ENCODE assay signal across 8 cellular contexts in the genomic region with DNA sequence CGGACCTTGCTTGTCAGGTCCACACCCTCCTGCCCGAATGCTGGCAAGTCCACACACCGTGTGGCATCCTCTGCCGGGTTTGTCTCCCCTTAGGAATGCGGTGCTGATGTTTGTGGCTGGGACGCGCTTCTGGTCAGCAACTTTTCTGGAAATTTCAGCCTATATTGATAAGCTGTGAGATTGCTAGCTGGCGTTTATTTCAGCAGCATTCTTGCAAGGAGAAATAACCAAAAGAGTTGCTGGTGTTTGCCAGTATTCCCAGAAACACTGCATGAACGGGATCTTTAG. TPM values are rescaled to one million over a fixed set of nuclear protein-coding genes. Genes with fewer than 3 reads are reported as not detected.
DNase-seq lines count a peak whose midpoint lies in the region; ATAC-seq and TF ChIP-seq lines count a peak whose summit lies in the region.

No MANE protein-coding gene starts in this region.

- ATAC-seq in Panc1: no peak
- no peak for ATAC-seq in HG02973 (IDR thresholded peaks at IDR 0.05; ENCODE audit: unreplicated experiment)

- CTCF ChIA-PET in Panc1 (lab: Charles Lee): no interaction called here

- no peaks in the 10 kb centered on the region for H3K27me3 Mint-ChIP-seq in T-helper 2 cell treated with Interferon-gamma antibody and Interleukin-4, amounts not matched to agents 5 μg/mL and 100 μg/mL, for 36 hours (ENCODE audit: low read depth)

- peak overlapping the region; percentile 91 for H3K9ac ChIP-seq in mucosa of stomach (ENCODE audit: low read length)

- TF ChIP-seq CTCF in Panc1 (IDR thresholded peaks at IDR 0.05): no peak

- H3K36me3 ChIP-seq in Panc1 (ENCODE audit: control insufficient read depth, insufficient read depth, low read length) (peaks cover 11% of the 10 kb centered on the region; the same call in 1 of the 2 replicates), ectodermal cell (ENCODE audit: control insufficient read depth, insufficient read depth, low read length) (no peaks in the 10 kb centered on the region), mucosa of stomach (ENCODE audit: control insufficient read depth, insufficient read depth, low read length) (no peaks in the 10 kb centered on the region)

- intact Hi-C loops in Panc1 (cut with micrococcal nuclease; ENCODE audit: unreplicated experiment): no loop called here

- peak overlapping the region; percentile 55 for H3K27ac Mint-ChIP-seq in T-helper 2 cell treated with Interferon-gamma antibody and Interleukin-4, amounts not matched to agents 5 μg/mL and 100 μg/mL, for 36 hours

- H3K36me3 Mint-ChIP-seq in T-helper 2 cell treated with Interferon-gamma antibody and Interleukin-4, amounts not matched to agents 5 μg/mL and 100 μg/mL, for 36 hours (ENCODE audit: low read depth): peaks cover 17% of the 10 kb centered on the region

- H3K9me3 ChIP-seq in Panc1 (ENCODE audit: control insufficient read depth, insufficient read depth, low read depth, low read length) (no peaks in the 10 kb centered on the region), ectodermal cell (ENCODE audit: control insufficient read depth, low read length) (no peaks in the 10 kb centered on the region), mucosa of stomach (ENCODE audit: control insufficient read depth, low read length) (no peaks in the 10 kb centered on the region)

- peaks cover 32% of the 10 kb centered on the region for H3K4me1 Mint-ChIP-seq in T-helper 2 cell treated with Interferon-gamma antibody and Interleukin-4, amounts not matched to agents 5 μg/mL and 100 μg/mL, for 36 hours (ENCODE audit: low read depth)

- H3K27ac ChIP-seq in Panc1 (ENCODE audit: low read length) (peak overlapping the region; percentile 93), ectodermal cell (ENCODE audit: insufficient read depth, low read depth, low read length, poor library complexity, severe bottlenecking) (peak overlapping the region; percentile 28)

- no peak for DNase-seq in T-helper 2 cell treated with Interferon-gamma antibody and Interleukin-4, amounts not matched to agents 5 μg/mL and 100 μg/mL, for 36 hours (ENCODE audit: low spot score)
- DNase-seq in T-helper 2 cell (no peak), Panc1 (ENCODE audit: low read depth, low spot score) (no peak), ecto neural progenitor cell (ENCODE audit: low spot score) (no peak)
- no peak for DNase-seq in stimulated activated CD8-positive, alpha-beta memory T cell treated with anti-CD3 and anti-CD28 coated beads, Interleukin-4, amount 100 ng/mL, for 48 hours

- H3K27me3 ChIP-seq in Panc1 (ENCODE audit: control insufficient read depth, insufficient read depth, low read length) (no peaks in the 10 kb centered on the region), ectodermal cell (ENCODE audit: control insufficient read depth, insufficient read depth, low read length, poor library complexity, severe bottlenecking) (no peaks in the 10 kb centered on the region), mucosa of stomach (ENCODE audit: control insufficient read depth, insufficient read depth, low read length) (no peaks in the 10 kb centered on the region)

- peak overlapping the region; percentile 82 to 84 for H3K4me3 ChIP-seq in Panc1 (ENCODE audit: low read depth in 2 of 2, low read length in 2 of 2)
- H3K4me3 ChIP-seq in ectodermal cell (ENCODE audit: insufficient read depth, low read depth, low read length): peak overlapping the region; percentile 81
- H3K4me3 ChIP-seq in mucosa of stomach (ENCODE audit: low read length): peak overlapping the region; percentile 48

- peak overlapping the region; percentile 95 for H3K4me3 Mint-ChIP-seq in T-helper 2 cell treated with Interferon-gamma antibody and Interleukin-4, amounts not matched to agents 5 μg/mL and 100 μg/mL, for 36 hours

- POLR2A ChIA-PET in Panc1 (lab: Charles Lee): no interaction called here

- H3K4me1 ChIP-seq in Panc1 (ENCODE audit: control insufficient read depth, insufficient read depth, low read length): peaks cover 15% of the 10 kb centered on the region; the same call in 1 of the 2 replicates
- peaks cover 20% of the 10 kb centered on the region for H3K4me1 ChIP-seq in ectodermal cell (ENCODE audit: control insufficient read depth, insufficient read depth, low read length)
- peaks cover 16% of the 10 kb centered on the region for H3K4me1 ChIP-seq in mucosa of stomach (ENCODE audit: control insufficient read depth, insufficient read depth, low read length)

- in situ Hi-C loops in Panc1 (cut with HindIII; ENCODE audit: low pct_unique_long_range_greater_than_20kb, low sequenced_read_pairs): no loop called here

- WGBS in ectodermal cell, 2 experiments: 0 to 1% methylated on average over 9 of the region's 9 CpGs

- no TSS peak for BruUV-seq in Panc1 (replicated peaks; lab: Mats Ljungman, UMichigan)

- H3K9me3 Mint-ChIP-seq in T-helper 2 cell treated with Interferon-gamma antibody and Interleukin-4, amounts not matched to agents 5 μg/mL and 100 μg/mL, for 36 hours: no peaks in the 10 kb centered on the region

RNA-seq across cellular contexts. Expression of gene CEPT1, which starts 0.6 kb away (rescaled TPM):
- total RNA-seq in Panc1 (2021; ENCODE audit: unreplicated experiment): 21.9 TPM
- polyA plus RNA-seq in Panc1 (2012; ENCODE audit: insufficient read length): 8.4 TPM
- 29.9 TPM for polyA plus RNA-seq in ectodermal cell (2013, experiment 1 of 4)
- 33.1 TPM for polyA plus RNA-seq in ectodermal cell (2013, experiment 2 of 4)
- 27.2 TPM for polyA plus RNA-seq in ectodermal cell (2013, experiment 3 of 4)
- polyA plus RNA-seq in ectodermal cell (2013, experiment 4 of 4): 26.5 TPM

RNA-seq across cellular contexts. Expression of gene DRAM2, which starts 0.7 kb away (rescaled TPM):
- 15.7 TPM for total RNA-seq in Panc1 (2021; ENCODE audit: unreplicated experiment)
- polyA plus RNA-seq in Panc1 (2012; ENCODE audit: insufficient read length): 14.0 TPM
- 43.3 TPM for polyA plus RNA-seq in ectodermal cell (2013, experiment 1 of 4)
- 42.8 TPM for polyA plus RNA-seq in ectodermal cell (2013, experiment 2 of 4)
- 48.8 TPM for polyA plus RNA-seq in ectodermal cell (2013, experiment 3 of 4)
- polyA plus RNA-seq in ectodermal cell (2013, experiment 4 of 4): 54.3 TPM

RNA-seq across cellular contexts. Expression of gene DENND2D, which starts 59.8 kb away (rescaled TPM):
- 10.4 TPM for total RNA-seq in Panc1 (2021; ENCODE audit: unreplicated experiment)
- 8.9 TPM for polyA plus RNA-seq in Panc1 (2012; ENCODE audit: insufficient read length)
- polyA plus RNA-seq in ectodermal cell (2013, experiment 1 of 4): not detected
- polyA plus RNA-seq in ectodermal cell (2013, experiment 2 of 4): not detected
- not detected for polyA plus RNA-seq in ectodermal cell (2013, experiment 3 of 4)
- polyA plus RNA-seq in ectodermal cell (2013, experiment 4 of 4): not detected
